Comparison of ENCODE assay signal across 13 cellular contexts in the genomic region with DNA sequence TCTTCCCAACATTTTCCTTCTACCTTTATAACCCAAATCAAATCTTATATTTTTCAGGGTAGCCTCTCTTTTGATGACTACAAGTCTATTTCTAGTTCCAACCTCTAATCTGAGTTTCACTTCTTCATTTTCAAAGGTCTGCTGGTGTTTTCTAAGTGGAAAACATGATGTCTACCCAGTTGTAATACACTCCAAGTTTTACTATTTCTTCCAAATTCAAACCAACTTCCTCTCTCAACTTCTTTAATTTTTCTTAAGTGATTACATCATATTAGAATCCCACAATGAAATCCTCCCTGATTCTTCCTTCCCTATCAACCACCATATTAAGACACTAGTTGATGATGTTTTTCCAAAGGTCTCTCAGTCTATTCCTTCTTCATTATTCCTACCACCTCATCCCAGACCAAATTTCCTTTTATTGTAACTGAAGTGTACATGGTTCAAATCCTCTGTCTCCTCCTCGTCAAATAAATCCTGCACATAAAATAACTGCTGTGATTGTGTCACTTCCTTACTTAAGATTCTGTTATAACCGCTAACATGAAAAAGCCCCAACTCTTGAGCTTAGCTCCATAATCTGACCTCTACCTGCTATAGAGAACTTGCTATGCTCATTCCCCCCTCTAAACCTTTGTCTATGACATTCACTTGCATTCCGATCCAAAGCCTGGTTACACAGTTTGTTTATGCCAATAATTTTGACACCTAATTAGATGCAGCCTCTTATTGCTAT. TPM values are rescaled to one million over a fixed set of nuclear protein-coding genes. Genes with fewer than 3 reads are reported as not detected.
DNase-seq lines count a peak whose midpoint lies in the region; ATAC-seq and TF ChIP-seq lines count a peak whose summit lies in the region.
"Had no signal": no experiment of that assay in that cellular context is flagged by ENCODE, and none has a peak within 500 bp of the region (broad histone marks: within the 10 kb centered on the region; RNA-seq: fewer than 3 reads in every experiment).

No MANE protein-coding gene starts in this region.

- H3K36me3 Mint-ChIP-seq in dendritic cell treated with granulocyte-macrophage colony-stimulating factor and Interleukin-4, amounts not matched to agents 40 ng/mL and 50 ng/mL, for 4 days (ENCODE audit: low read depth), result no peaks in the 10 kb centered on the region

- DNase-seq in GM13976 (ENCODE audit: low spot score) (peak; percentile 39), NCI-H510A treated with DMSO at 0.1 percent for 48 hours (lab: John Stamatoyannopoulos, UW) (no peak), dorsolateral prefrontal cortex (no peak), H4 (ENCODE audit: low spot score) (no peak)
- DNase-seq: CD4-positive, alpha-beta T cell; left cardiac atrium; NCI-H2107 had no signal

- H3K27me3 Mint-ChIP-seq in dendritic cell treated with granulocyte-macrophage colony-stimulating factor and Interleukin-4, amounts not matched to agents 40 ng/mL and 50 ng/mL, for 4 days, result no peaks in the 10 kb centered on the region

- peaks cover 26% of the 10 kb centered on the region for H3K9me3 Mint-ChIP-seq in dendritic cell treated with granulocyte-macrophage colony-stimulating factor and Interleukin-4, amounts not matched to agents 40 ng/mL and 50 ng/mL, for 4 days

- intact Hi-C loops in dendritic cell treated with granulocyte-macrophage colony-stimulating factor and Interleukin-4, amounts not matched to agents 40 ng/mL and 50 ng/mL, for 4 days (cut with micrococcal nuclease), result loop anchor here (1.0 kb wide), 1 partner anchor 16 kb away; no protein-coding TSS in a partner anchor
- intact Hi-C loops in dorsolateral prefrontal cortex (cut with DNase I), result no loop called here

- H3K4me1 Mint-ChIP-seq in dendritic cell treated with granulocyte-macrophage colony-stimulating factor and Interleukin-4, amounts not matched to agents 40 ng/mL and 50 ng/mL, for 4 days (ENCODE audit: low read depth), result peaks cover 19% of the 10 kb centered on the region

- H3K27me3 ChIP-seq in dorsolateral prefrontal cortex, result no peaks in the 10 kb centered on the region

- H3K27ac ChIP-seq in dorsolateral prefrontal cortex, result peak overlapping the region in 4 of 59 donors; percentile 9 to 45 (median 31)

- H3K27ac Mint-ChIP-seq in dendritic cell treated with granulocyte-macrophage colony-stimulating factor and Interleukin-4, amounts not matched to agents 40 ng/mL and 50 ng/mL, for 4 days, result peak overlapping the region; percentile 75
- H3K27ac Mint-ChIP-seq: CD4-positive, alpha-beta T cell had no signal

- H3K4me3 ChIP-seq in dorsolateral prefrontal cortex, result no peak overlapping the region

- H3K4me3 Mint-ChIP-seq in dendritic cell treated with granulocyte-macrophage colony-stimulating factor and Interleukin-4, amounts not matched to agents 40 ng/mL and 50 ng/mL, for 4 days, result peak overlapping the region; percentile 2
- H3K4me3 Mint-ChIP-seq: CD4-positive, alpha-beta T cell had no signal

- peak; percentile 96 for ATAC-seq in GM21526 (IDR thresholded peaks at IDR 0.05; ENCODE audit: low FRiP score, unreplicated experiment)
- ATAC-seq in HG03442 (IDR thresholded peaks at IDR 0.05; ENCODE audit: unreplicated experiment), result peak; percentile 89
- no peak for ATAC-seq in GM18498 (IDR thresholded peaks at IDR 0.05; ENCODE audit: unreplicated experiment)
- ATAC-seq: Right ventricle myocardium inferior had no signal

- in situ Hi-C loops in GM13976 (cut with MboI; ENCODE audit: low sequenced_read_pairs, unreplicated experiment), result no loop called here

- TF ChIP-seq CTCF in GM13976 (IDR thresholded peaks at IDR 0.05; ENCODE audit: borderline replicate concordance, control extremely low read depth, extremely low read depth, insufficient read depth, missing control alignments), result no peak
- TF ChIP-seq CTCF in dorsolateral prefrontal cortex (IDR thresholded peaks at IDR 0.05 in 54 of 56, conservative IDR thresholded peaks at IDR 0.05 in 2 of 56; ENCODE audit: low read depth in 1 of 56, partially characterized antibody in 56 of 56), result no peak

RNA-seq across cellular contexts. Expression of a gene that starts 12.7 kb away (rescaled TPM):
- not detected for total RNA-seq in dorsolateral prefrontal cortex
- not detected in 2 replicates for total RNA-seq in H4 (2014; rRNA removed; shearing (Covaris generic))
- total RNA-seq: CD4-positive, alpha-beta T cell; left cardiac atrium; renal cortical epithelial cell; Right ventricle myocardium inferior had no signal

RNA-seq across cellular contexts. Expression of a gene that starts 14.1 kb away (rescaled TPM):
- total RNA-seq in dorsolateral prefrontal cortex, result 1 to 10 TPM in 78 of 120 experiments, under 1 TPM in 37, not detected in 5; 0.16 to 9.4 (median 1.6) TPM
- not detected in 2 replicates for total RNA-seq in H4 (2014; rRNA removed; shearing (Covaris generic))
- total RNA-seq: CD4-positive, alpha-beta T cell; renal cortical epithelial cell had no signal

RNA-seq across cellular contexts. Expression of a gene that starts 34.8 kb away (rescaled TPM):
- total RNA-seq in dorsolateral prefrontal cortex, result 1 to 10 TPM in 94 of 120 experiments, under 1 TPM in 25, not detected in 1; 0.26 to 7.6 (median 1.7) TPM
- 0.02 and 0.08 TPM in 2 replicates for total RNA-seq in H4 (2014; rRNA removed; shearing (Covaris generic))
- total RNA-seq: CD4-positive, alpha-beta T cell had no signal

RNA-seq across cellular contexts. Expression of a gene that starts 44.7 kb away (rescaled TPM):
- total RNA-seq in dorsolateral prefrontal cortex, result 1 to 10 TPM in 8 of 120 experiments, under 1 TPM in 52, not detected in 60; 0.21 to 2.0 (median 0.56) TPM
- not detected in 2 replicates for total RNA-seq in H4 (2014; rRNA removed; shearing (Covaris generic))
- total RNA-seq: CD4-positive, alpha-beta T cell; left cardiac atrium; Right ventricle myocardium inferior had no signal
